In genomic region chrX:41877167-41877566, GRCh38 we compare ENCODE assay signal across 18 cellular contexts. TPM values are rescaled to one million over a fixed set of nuclear protein-coding genes. Genes with fewer than 3 reads are reported as not detected.
DNase-seq lines count a peak whose midpoint lies in the region; ATAC-seq and TF ChIP-seq lines count a peak whose summit lies in the region.
"Had no signal": no experiment of that assay in that cellular context is flagged by ENCODE, and none has a peak within 500 bp of the region (broad histone marks: within the 10 kb centered on the region; RNA-seq: fewer than 3 reads in every experiment).

No MANE protein-coding gene starts in this region.

- no peaks in the 10 kb centered on the region for H3K36me3 Mint-ChIP-seq in activated T-cell treated with anti-CD3 and anti-CD28 coated beads, Interleukin-2, amount 50 U/mL, for 72 hours (ENCODE audit: insufficient read depth in 2 of 2)
- H3K36me3 Mint-ChIP-seq in activated T-cell treated with anti-CD3 and anti-CD28 coated beads, Interleukin-2, amount 50 U/mL, for 24 hours (ENCODE audit: low read depth), result peaks cover 5% of the 10 kb centered on the region
- peaks cover 5% of the 10 kb centered on the region for H3K36me3 Mint-ChIP-seq in CD4-positive, CD25-positive, alpha-beta regulatory T cell
- peaks cover 8% of the 10 kb centered on the region for H3K36me3 Mint-ChIP-seq in nephron (ENCODE audit: low read depth)

- DNase-seq in activated T-cell treated with anti-CD3 and anti-CD28 coated beads, Interleukin-2, amount 50 U/mL, for 72 hours, result no peak
- no peak for DNase-seq in activated T-cell treated with anti-CD3 and anti-CD28 coated beads, Interleukin-2, amount 50 U/mL, for 24 hours
- no peak for DNase-seq in CD4-positive, CD25-positive, alpha-beta regulatory T cell
- peak; percentile 1 for DNase-seq in kidney glomerular epithelial cell (lab: John Stamatoyannopoulos, UW)
- no peak for DNase-seq in islet precursor cell
- DNase-seq in NCI-H2196 (lab: John Stamatoyannopoulos, UW; ENCODE audit: unreplicated experiment), result no peak
- no peak for DNase-seq in uterus
- DNase-seq: 8988T; BE2C; Caco-2; CD8-positive, alpha-beta memory T cell; DMS79; H7 had no signal

- H3K36me3 ChIP-seq in CD4-positive, CD25-positive, alpha-beta regulatory T cell (ENCODE audit: control insufficient read depth, insufficient read depth, low read length), result peaks cover 2% of the 10 kb centered on the region
- no peaks in the 10 kb centered on the region for H3K36me3 ChIP-seq in uterus
- H3K36me3 ChIP-seq: BE2C had no signal

- no peak for ATAC-seq in activated T-cell treated with anti-CD3 and anti-CD28 coated beads, Interleukin-2, amount 50 U/mL, for 72 hours (replicated peaks in 1 of 2)
- ATAC-seq in CD4-positive, CD25-positive, alpha-beta regulatory T cell (ENCODE audit: low read depth in 2 of 2), result no peak
- ATAC-seq: GM12878, GM23338 had no signal

- H3K27me3 Mint-ChIP-seq in activated T-cell treated with anti-CD3 and anti-CD28 coated beads, Interleukin-2, amount 50 U/mL, for 72 hours (ENCODE audit: low read depth), result no peaks in the 10 kb centered on the region
- peaks cover 13% of the 10 kb centered on the region for H3K27me3 Mint-ChIP-seq in activated T-cell treated with anti-CD3 and anti-CD28 coated beads, Interleukin-2, amount 50 U/mL, for 24 hours
- H3K27me3 Mint-ChIP-seq in CD4-positive, CD25-positive, alpha-beta regulatory T cell, result no peaks in the 10 kb centered on the region
- H3K27me3 Mint-ChIP-seq in nephron (ENCODE audit: low read depth), result no peaks in the 10 kb centered on the region

- peak overlapping the region; percentile 28 for H3K27ac Mint-ChIP-seq in activated T-cell treated with anti-CD3 and anti-CD28 coated beads, Interleukin-2, amount 50 U/mL, for 72 hours
- H3K27ac Mint-ChIP-seq in activated T-cell treated with anti-CD3 and anti-CD28 coated beads, Interleukin-2, amount 50 U/mL, for 24 hours, result no peak overlapping the region
- H3K27ac Mint-ChIP-seq in CD4-positive, CD25-positive, alpha-beta regulatory T cell, result no peak overlapping the region
- H3K27ac Mint-ChIP-seq in nephron, result peak overlapping the region in 2 of 3 experiments; percentile 7 to 23
- H3K27ac Mint-ChIP-seq: GM23338, IgD-negative memory B cell had no signal

- no peak overlapping the region for H3K4me3 Mint-ChIP-seq in activated T-cell treated with anti-CD3 and anti-CD28 coated beads, Interleukin-2, amount 50 U/mL, for 72 hours
- H3K4me3 Mint-ChIP-seq in activated T-cell treated with anti-CD3 and anti-CD28 coated beads, Interleukin-2, amount 50 U/mL, for 24 hours, result no peak overlapping the region
- H3K4me3 Mint-ChIP-seq in CD4-positive, CD25-positive, alpha-beta regulatory T cell, result no peak overlapping the region
- no peak overlapping the region for H3K4me3 Mint-ChIP-seq in nephron
- H3K4me3 Mint-ChIP-seq: GM23338, IgD-negative memory B cell had no signal

- peaks cover 11% of the 10 kb centered on the region for H3K4me1 ChIP-seq in CD4-positive, CD25-positive, alpha-beta regulatory T cell (ENCODE audit: control insufficient read depth, insufficient read depth, low read length, poor library complexity, severe bottlenecking)
- no peaks in the 10 kb centered on the region for H3K4me1 ChIP-seq in uterus
- H3K4me1 ChIP-seq: BE2C had no signal

- H3K9me3 ChIP-seq in CD4-positive, CD25-positive, alpha-beta regulatory T cell (ENCODE audit: control insufficient read depth in 2 of 2, low read length in 2 of 2), result no peaks in the 10 kb centered on the region
- H3K9me3 ChIP-seq in uterus, result no peaks in the 10 kb centered on the region
- H3K9me3 ChIP-seq: BE2C, Caco-2 had no signal

- peak overlapping the region; percentile 31 for H3K4me3 ChIP-seq in CD4-positive, CD25-positive, alpha-beta regulatory T cell (ENCODE audit: low read depth, low read length)
- no peak overlapping the region for H3K4me3 ChIP-seq in uterus
- H3K4me3 ChIP-seq: GM12878, GM23338 had no signal

- intact Hi-C loops in uterus (cut with DNase I; ENCODE audit: low total_unique reads), result no loop called here

- no peaks in the 10 kb centered on the region for H3K9me3 Mint-ChIP-seq in activated T-cell treated with anti-CD3 and anti-CD28 coated beads, Interleukin-2, amount 50 U/mL, for 72 hours
- no peaks in the 10 kb centered on the region for H3K9me3 Mint-ChIP-seq in activated T-cell treated with anti-CD3 and anti-CD28 coated beads, Interleukin-2, amount 50 U/mL, for 24 hours
- H3K9me3 Mint-ChIP-seq in CD4-positive, CD25-positive, alpha-beta regulatory T cell, result no peaks in the 10 kb centered on the region
- peaks cover 9% of the 10 kb centered on the region for H3K9me3 Mint-ChIP-seq in nephron
- H3K9me3 Mint-ChIP-seq: GM23338, IgD-negative memory B cell had no signal

- TF ChIP-seq POLR2A in uterus (IDR thresholded peaks at IDR 0.05), result no peak

- no peak for TF ChIP-seq CTCF in nephron (IDR thresholded peaks at IDR 0.05; ENCODE audit: unreplicated experiment in 3 of 3)
- no peak for TF ChIP-seq CTCF in uterus (IDR thresholded peaks at IDR 0.05)

- no peaks in the 10 kb centered on the region for H3K4me1 Mint-ChIP-seq in activated T-cell treated with anti-CD3 and anti-CD28 coated beads, Interleukin-2, amount 50 U/mL, for 72 hours (ENCODE audit: low read depth)
- H3K4me1 Mint-ChIP-seq in activated T-cell treated with anti-CD3 and anti-CD28 coated beads, Interleukin-2, amount 50 U/mL, for 24 hours (ENCODE audit: low read depth), result peaks cover 39% of the 10 kb centered on the region
- H3K4me1 Mint-ChIP-seq in CD4-positive, CD25-positive, alpha-beta regulatory T cell, result peaks cover 6 to 59% (median 50%) of the 10 kb centered on the region in 4 donors
- no peaks in the 10 kb centered on the region for H3K4me1 Mint-ChIP-seq in nephron
- H3K4me1 Mint-ChIP-seq: GM23338 had no signal

- H3K27ac ChIP-seq in CD4-positive, CD25-positive, alpha-beta regulatory T cell (ENCODE audit: insufficient read depth, low read length, poor library complexity, severe bottlenecking), result no peak overlapping the region
- no peak overlapping the region for H3K27ac ChIP-seq in uterus
- H3K27ac ChIP-seq: C4-2B had no signal

- H3K27me3 ChIP-seq in CD4-positive, CD25-positive, alpha-beta regulatory T cell (ENCODE audit: control insufficient read depth, insufficient read depth, low read length), result no peaks in the 10 kb centered on the region
- H3K27me3 ChIP-seq in uterus, result no peaks in the 10 kb centered on the region
- H3K27me3 ChIP-seq: BE2C had no signal

RNA-seq across cellular contexts. Expression of gene CASK, which starts 46.2 kb away (rescaled TPM):
- total RNA-seq in activated T-cell treated with anti-CD3 and anti-CD28 coated beads, Interleukin-2, amount 50 U/mL, for 72 hours, result 10 to 100 TPM; 24.0 to 36.3 TPM
- total RNA-seq in CD4-positive, CD25-positive, alpha-beta regulatory T cell, result 168 TPM
- 10 to 100 TPM in 3 of 4 donors, 1 to 10 TPM in 1; 8.4 to 31.5 (median 18.5) TPM for polyA plus RNA-seq in CD4-positive, CD25-positive, alpha-beta regulatory T cell
- 10 to 100 TPM in 3 of 4 donors, 1 to 10 TPM in 1; 7.9 to 76.0 (median 40.7) TPM for total RNA-seq in uterus

Comparison
In these comparisons a context has a peak if more than half of its experiments do, and no peak if none do; other contexts are left out.
1. H3K27ac Mint-ChIP-seq: peak in activated T-cell treated with anti-CD3 and anti-CD28 coated beads, Interleukin-2, amount 50 U/mL, for 72 hours (single experiment) and nephron (2 of 3); none in activated T-cell treated with anti-CD3 and anti-CD28 coated beads, Interleukin-2, amount 50 U/mL, for 24 hours (single experiment) and CD4-positive, CD25-positive, alpha-beta regulatory T cell (0 of 3).